Comparison of ENCODE assay signal across 8 cellular contexts in genomic region chr17:82449136-82449882, GRCh38. TPM values are rescaled to one million over a fixed set of nuclear protein-coding genes. Genes with fewer than 3 reads are reported as not detected.
DNase-seq lines count a peak whose midpoint lies in the region; ATAC-seq and TF ChIP-seq lines count a peak whose summit lies in the region.

No MANE protein-coding gene starts in this region.

- H3K27me3 ChIP-seq in GM23338 (ENCODE audit: insufficient read depth): no peaks in the 10 kb centered on the region

- peaks cover 16% of the 10 kb centered on the region for H3K4me1 Mint-ChIP-seq in GM23338
- H3K4me1 Mint-ChIP-seq in glutamatergic neuron (ENCODE audit: low read depth, unreplicated experiment): peaks cover 6% of the 10 kb centered on the region

- no peaks in the 10 kb centered on the region; the same call in 1 of the 2 replicates for H3F3A ChIP-seq in GM23338 (replicated peaks; ENCODE audit: low read depth)

- peaks cover 17% of the 10 kb centered on the region; the same call in 1 of the 2 replicates for H3K4me1 ChIP-seq in GM23338 (ENCODE audit: insufficient read depth)

- TF ChIP-seq CTCF in GM23338 (conservative IDR thresholded peaks at IDR 0.05; ENCODE audit: low read depth in 2 of 2) (peak; percentile 37 to 67; a peak in 3 of 4 replicates), glutamatergic neuron (IDR thresholded peaks at IDR 0.05; ENCODE audit: partially characterized antibody, unreplicated experiment) (no peak)

- no peaks in the 10 kb centered on the region for H3K36me3 ChIP-seq in GM23338 (ENCODE audit: insufficient read depth)

- peak overlapping the region; percentile 26; the same call in 1 of the 2 replicates for H3K27ac ChIP-seq in GM23338 (ENCODE audit: low read depth)

- H3K27me3 Mint-ChIP-seq in GM23338 (ENCODE audit: insufficient read depth, low read depth, poor library complexity): peaks cover 11% of the 10 kb centered on the region
- peaks cover 9% of the 10 kb centered on the region for H3K27me3 Mint-ChIP-seq in glutamatergic neuron (ENCODE audit: unreplicated experiment)

- H3K4me3 ChIP-seq in GM08714 (ENCODE audit: low read length) (peak overlapping the region; percentile 81; the same call in 1 of the 2 replicates), GM23338 (peak overlapping the region; percentile 95)

- peak overlapping the region; percentile 86 for H3K4me2 ChIP-seq in GM23338

- DNase-seq in GM23338 (ENCODE audit: low spot score) (peak; percentile 82), NCI-H1436 (lab: John Stamatoyannopoulos, UW) (peak; percentile 96), glutamatergic neuron (no peak), NCI-H2171 treated with DMSO at 0.1 percent for 48 hours (lab: John Stamatoyannopoulos, UW) (no peak), SKM-1 treated with dmso at 0.1 percent for 144 hours (lab: John Stamatoyannopoulos, UW; ENCODE audit: unreplicated experiment) (no peak)
- peak; percentile 78 for DNase-seq in activated T-cell treated with anti-CD3 and anti-CD28 coated beads, Interleukin-2, amount 50 U/mL, for 48 hours
- peak; percentile 35 to 46 for DNase-seq in stimulated activated CD4-positive, alpha-beta T cell treated with anti-CD3 and anti-CD28 coated beads, Interleukin-15, amount 100 ng/mL, for 1 hour (ENCODE audit: low read depth in 1 of 2, low spot score in 1 of 2)

- H3K9me3 Mint-ChIP-seq in GM23338 (peaks cover 31% of the 10 kb centered on the region), glutamatergic neuron (ENCODE audit: unreplicated experiment) (peaks cover 5% of the 10 kb centered on the region)

- H4K20me1 ChIP-seq in GM23338 (replicated peaks; ENCODE audit: insufficient read depth): no peaks in the 10 kb centered on the region

- H2AFZ ChIP-seq in GM23338: no peak overlapping the region

- H3K36me3 Mint-ChIP-seq in GM23338 (ENCODE audit: low read depth) (peaks cover 6% of the 10 kb centered on the region; the same call in 1 of the 3 replicates), glutamatergic neuron (ENCODE audit: unreplicated experiment) (no peaks in the 10 kb centered on the region)

- peak overlapping the region; percentile 79 for H3K4me3 Mint-ChIP-seq in GM23338
- peak overlapping the region; percentile 83 for H3K4me3 Mint-ChIP-seq in glutamatergic neuron (ENCODE audit: unreplicated experiment)

- peak; percentile 87 for ATAC-seq in GM23338

- 0 out of 2 replicates have a peak, but pooled peaks cover 5% of the 10 kb centered on the region for H3K79me2 ChIP-seq in GM23338 (replicated peaks; ENCODE audit: insufficient read depth)

- no peaks in the 10 kb centered on the region for H3K9me2 ChIP-seq in GM23338 (ENCODE audit: insufficient read depth)

- H3K27ac Mint-ChIP-seq in GM23338 (peak overlapping the region; percentile 56; the same call in 1 of the 2 replicates), glutamatergic neuron (ENCODE audit: unreplicated experiment) (peak overlapping the region; percentile 45)

TF ChIP-seq in GM23338, 12 proteins besides CTCF, POLR2A, EP300 and RAD21 (continues in another document):
- no peak for TF ChIP-seq ZNF114 (CRISPR knock-in tag; IDR thresholded peaks at IDR 0.05)
- TF ChIP-seq ZNF331 (CRISPR knock-in tag; IDR thresholded peaks at IDR 0.05; ENCODE audit: low read depth): no peak
- no peak for TF ChIP-seq JUNB (IDR thresholded peaks at IDR 0.05; ENCODE audit: unreplicated experiment)
- no peak for TF ChIP-seq NANOG (IDR thresholded peaks at IDR 0.05; ENCODE audit: borderline replicate concordance)
- no peak for TF ChIP-seq EZH2 (IDR thresholded peaks at IDR 0.05; ENCODE audit: low read depth, unreplicated experiment)
- TF ChIP-seq, protein P1, sequence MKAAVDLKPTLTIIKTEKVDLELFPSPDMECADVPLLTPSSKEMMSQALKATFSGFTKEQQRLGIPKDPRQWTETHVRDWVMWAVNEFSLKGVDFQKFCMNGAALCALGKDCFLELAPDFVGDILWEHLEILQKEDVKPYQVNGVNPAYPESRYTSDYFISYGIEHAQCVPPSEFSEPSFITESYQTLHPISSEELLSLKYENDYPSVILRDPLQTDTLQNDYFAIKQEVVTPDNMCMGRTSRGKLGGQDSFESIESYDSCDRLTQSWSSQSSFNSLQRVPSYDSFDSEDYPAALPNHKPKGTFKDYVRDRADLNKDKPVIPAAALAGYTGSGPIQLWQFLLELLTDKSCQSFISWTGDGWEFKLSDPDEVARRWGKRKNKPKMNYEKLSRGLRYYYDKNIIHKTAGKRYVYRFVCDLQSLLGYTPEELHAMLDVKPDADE (IDR thresholded peaks at IDR 0.05): no peak
- no peak for TF ChIP-seq POLR2AphosphoS5 (IDR thresholded peaks at IDR 0.05; ENCODE audit: low read depth)
- TF ChIP-seq EZH2phosphoT487 (IDR thresholded peaks at IDR 0.05; ENCODE audit: unreplicated experiment): no peak
- no peak for TF ChIP-seq STAT1 (IDR thresholded peaks at IDR 0.05; ENCODE audit: unreplicated experiment)
- TF ChIP-seq CREB1 (CRISPR knock-in tag; IDR thresholded peaks at IDR 0.05; ENCODE audit: low read depth): no peak
- no peak for TF ChIP-seq ZNF462 (CRISPR knock-in tag; IDR thresholded peaks at IDR 0.05)

RNA-seq across cellular contexts. Expression of gene CYBC1, which starts 1.2 kb away (rescaled TPM):
- total RNA-seq in GM23338 (2014; rRNA removed; shearing (Covaris generic)): 61.2 and 72.4 TPM in 2 replicates
- polyA plus RNA-seq in GM23338 (2016; fragmentation: Nextera tagmentation; extraction: Ambion mirVana): 22.5 and 24.7 TPM in 2 replicates
- 134 TPM for total RNA-seq in glutamatergic neuron (ENCODE audit: unreplicated experiment)

RNA-seq across cellular contexts. Expression of gene NARF, which starts 9.2 kb away (rescaled TPM):
- 66.1 and 83.8 TPM in 2 replicates for total RNA-seq in GM23338 (2014; rRNA removed; shearing (Covaris generic))
- 67.1 and 69.5 TPM in 2 replicates for polyA plus RNA-seq in GM23338 (2016; fragmentation: Nextera tagmentation; extraction: Ambion mirVana)
- total RNA-seq in glutamatergic neuron (ENCODE audit: unreplicated experiment): 177 TPM

RNA-seq across cellular contexts. Expression of gene OGFOD3, which starts 30.9 kb away (rescaled TPM):
- total RNA-seq in GM23338 (2014; rRNA removed; shearing (Covaris generic)): 24.6 and 30.8 TPM in 2 replicates
- polyA plus RNA-seq in GM23338 (2016; fragmentation: Nextera tagmentation; extraction: Ambion mirVana): 9.6 and 10.6 TPM in 2 replicates
- total RNA-seq in glutamatergic neuron (ENCODE audit: unreplicated experiment): 23.0 TPM

RNA-seq across cellular contexts. Expression of gene HEXD, which starts 31.2 kb away (rescaled TPM):
- 23.1 and 31.1 TPM in 2 replicates for total RNA-seq in GM23338 (2014; rRNA removed; shearing (Covaris generic))
- 11.0 and 11.9 TPM in 2 replicates for polyA plus RNA-seq in GM23338 (2016; fragmentation: Nextera tagmentation; extraction: Ambion mirVana)
- total RNA-seq in glutamatergic neuron (ENCODE audit: unreplicated experiment): 58.7 TPM

Comparison
In these comparisons a context has a peak if more than half of its experiments do, and no peak if none do; other contexts are left out.
1. DNase-seq: peak in GM23338 (single experiment), NCI-H1436 (single experiment), activated T-cell treated with anti-CD3 and anti-CD28 coated beads, Interleukin-2, amount 50 U/mL, for 48 hours (2 of 2) and stimulated activated CD4-positive, alpha-beta T cell treated with anti-CD3 and anti-CD28 coated beads, Interleukin-15, amount 100 ng/mL, for 1 hour (2 of 2); none in glutamatergic neuron (single experiment), NCI-H2171 treated with DMSO at 0.1 percent for 48 hours (single experiment) and SKM-1 treated with dmso at 0.1 percent for 144 hours (single experiment).